ENCODE assay signal across 15 cellular contexts in the genomic region with DNA sequence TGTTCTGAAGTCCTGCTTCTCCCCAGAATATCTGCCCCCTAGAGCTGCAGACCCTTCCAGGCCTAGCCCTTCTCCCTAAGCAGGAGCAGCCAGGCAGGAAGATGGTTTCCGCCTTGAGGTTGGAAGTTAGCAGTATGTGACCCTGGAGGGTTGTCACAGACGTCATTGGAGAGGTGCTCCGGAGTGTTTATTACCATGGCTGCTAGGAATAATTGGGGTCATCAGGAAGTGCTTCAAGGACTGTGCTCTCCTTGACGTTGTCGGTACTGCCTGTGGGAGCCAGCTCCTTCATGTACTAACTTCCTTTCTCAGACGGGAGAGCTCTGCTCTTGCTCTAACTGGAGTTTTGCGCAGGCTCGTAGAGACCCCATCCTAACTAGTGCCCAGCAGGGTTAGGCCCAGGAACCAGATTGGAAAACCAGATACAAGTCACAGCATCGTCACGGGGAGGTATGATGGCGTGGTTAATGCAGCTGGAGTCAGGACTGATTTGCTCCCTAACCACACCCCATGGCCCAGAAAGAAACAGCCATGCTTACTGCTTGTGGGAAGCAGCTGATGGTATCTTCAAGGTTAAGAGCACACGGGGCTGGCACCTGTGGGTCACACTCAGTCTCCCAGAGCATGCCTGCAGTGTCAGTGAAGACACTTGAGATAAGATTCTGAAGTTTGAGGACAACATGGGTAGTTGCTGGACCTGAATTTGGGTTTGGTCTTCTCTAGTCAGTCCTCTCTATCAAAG.
A peak's percentile ranks its signal among the peaks of the same experiment; 100 is the strongest.
DNase-seq lines count a peak whose midpoint lies in the region; ATAC-seq and TF ChIP-seq lines count a peak whose summit lies in the region.
"Had no signal": no experiment of that assay in that cellular context is flagged by ENCODE, and none has a peak within 500 bp of the region (broad histone marks: within the 10 kb centered on the region; RNA-seq: fewer than 3 reads in every experiment).

No MANE protein-coding gene starts in this region.

- in situ Hi-C loops in KBM-7 (cut with MboI; ENCODE audit: low pct_unique_long_range_greater_than_20kb, low sequenced_read_pairs): no loop called here

- H3K4me3 ChIP-seq in colonic mucosa (no peak overlapping the region), neutrophil (ENCODE audit: low read depth in 1 of 2, low read length in 1 of 2) (no peak overlapping the region), SJCRH30 (no peak overlapping the region)
- H3K4me3 ChIP-seq: ascending aorta, upper lobe of left lung had no signal

- DNase-seq in DMS79 treated with DMSO at 0.1 percent for 48 hours (lab: John Stamatoyannopoulos, UW): peak; percentile 10
- no peak for DNase-seq in DMS79 (lab: John Stamatoyannopoulos, UW)
- DNase-seq in KBM-7: peak; percentile 51
- peak; percentile 9 for DNase-seq in colonic mucosa
- no peak for DNase-seq in SJCRH30
- DNase-seq: activated CD8-positive, alpha-beta memory T cell treated with anti-CD3 and anti-CD28 coated beads for 24 hours; BE2C; left cardiac atrium; NK-92 treated with Interleukin-12 subunit alpha and Interleukin-12 subunit beta, amount 100 ng/mL, for 24 hours; upper lobe of left lung had no signal

- ATAC-seq in HG03342 (IDR thresholded peaks at IDR 0.05; ENCODE audit: unreplicated experiment): no peak
- ATAC-seq in HG03280 (IDR thresholded peaks at IDR 0.05; ENCODE audit: unreplicated experiment): no peak

- H3K27me3 ChIP-seq in colonic mucosa (no peaks in the 10 kb centered on the region), neutrophil (no peaks in the 10 kb centered on the region), SJCRH30 (no peaks in the 10 kb centered on the region)
- H3K27me3 ChIP-seq: ascending aorta, BE2C, upper lobe of left lung had no signal

- H3K36me3 ChIP-seq in colonic mucosa (no peaks in the 10 kb centered on the region), neutrophil (peaks cover 59% of the 10 kb centered on the region), SJCRH30 (no peaks in the 10 kb centered on the region)
- H3K36me3 ChIP-seq: ascending aorta, BE2C, upper lobe of left lung had no signal

- H3K4me1 ChIP-seq in colonic mucosa: no peaks in the 10 kb centered on the region
- H3K4me1 ChIP-seq in neutrophil (ENCODE audit: control insufficient read depth in 1 of 2, insufficient read depth in 1 of 2, low read depth in 1 of 2, low read length in 1 of 2): peaks cover 8 to 12% of the 10 kb centered on the region in 2 experiments
- H3K4me1 ChIP-seq in SJCRH30: no peaks in the 10 kb centered on the region
- H3K4me1 ChIP-seq: ascending aorta, BE2C had no signal

- H3K27ac ChIP-seq in colonic mucosa: no peak overlapping the region
- peak overlapping the region; percentile 39 for H3K27ac ChIP-seq in neutrophil
- no peak overlapping the region for H3K27ac ChIP-seq in SJCRH30
- H3K27ac ChIP-seq: 22Rv1, ascending aorta, upper lobe of left lung had no signal

- no peak overlapping the region for H3K9ac ChIP-seq in colonic mucosa (ENCODE audit: low read depth in 2 of 2, low read length in 2 of 2)

- H3K9me3 ChIP-seq in colonic mucosa (no peaks in the 10 kb centered on the region), neutrophil (no peaks in the 10 kb centered on the region), SJCRH30 (replicated peaks) (no peaks in the 10 kb centered on the region)
- H3K9me3 ChIP-seq: ascending aorta, BE2C had no signal

- intact Hi-C loops in colonic mucosa (cut with DNase I): no loop called here

- TF ChIP-seq CTCF in colonic mucosa (IDR thresholded peaks at IDR 0.05): no peak
- TF ChIP-seq CTCF in neutrophil (IDR thresholded peaks at IDR 0.05): no peak

Comparison
In these comparisons a context has a peak if more than half of its experiments do, and no peak if none do; other contexts are left out.
1. DNase-seq: peak in DMS79 treated with DMSO at 0.1 percent for 48 hours (single experiment), KBM-7 (single experiment) and colonic mucosa (single experiment); none in DMS79 (single experiment) and SJCRH30 (0 of 2).